7 cellular contexts compared by ENCODE assay signal in the genomic region with DNA sequence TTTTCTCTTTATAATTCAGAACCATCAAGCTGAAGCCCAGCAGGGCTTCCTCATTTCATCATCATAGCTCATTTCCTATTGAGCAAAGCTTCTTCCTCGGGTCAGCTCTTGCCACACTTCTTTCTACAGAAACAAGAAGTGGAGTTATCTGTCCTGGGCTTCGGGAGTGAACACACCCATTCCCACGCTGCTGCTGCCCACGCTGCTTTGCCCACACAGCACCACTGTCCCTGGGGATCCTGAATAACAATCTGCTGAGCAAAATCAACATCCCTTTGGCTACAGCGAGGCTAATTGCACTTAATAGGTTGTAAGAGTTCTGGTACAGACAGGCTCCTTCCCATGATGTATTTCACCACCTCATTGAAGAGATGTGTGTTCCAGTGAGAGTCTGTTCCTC. TPM values are rescaled to one million over a fixed set of nuclear protein-coding genes. Genes with fewer than 3 reads are reported as not detected.
DNase-seq lines count a peak whose midpoint lies in the region; ATAC-seq and TF ChIP-seq lines count a peak whose summit lies in the region.

No MANE protein-coding gene starts in this region.

- no peaks in the 10 kb centered on the region for H3K9me3 ChIP-seq in skeletal muscle satellite cell (replicated peaks; ENCODE audit: low read length)

- no peak for ATAC-seq in HG02571 (IDR thresholded peaks at IDR 0.05; ENCODE audit: unreplicated experiment)

- no peaks in the 10 kb centered on the region for H3K36me3 Mint-ChIP-seq in glutamatergic neuron (ENCODE audit: unreplicated experiment)

- peak; percentile 51 for DNase-seq in HPDE6-E6E7 (ENCODE audit: extremely low spot score)
- DNase-seq in SIG-M5 (lab: John Stamatoyannopoulos, UW) = peak; percentile 89
- no peak for DNase-seq in glutamatergic neuron
- no peak for DNase-seq in NCI-H526 treated with DMSO at 0.1 percent for 48 hours (lab: John Stamatoyannopoulos, UW)
- no peak for DNase-seq in HUDEP-2 (lab: John Stamatoyannopoulos, UW; ENCODE audit: unreplicated experiment in 76 of 76)

- peaks cover 4% of the 10 kb centered on the region for H3K27me3 ChIP-seq in skeletal muscle satellite cell (ENCODE audit: control insufficient read depth, insufficient read depth, low read length)

- H3K9me3 Mint-ChIP-seq in glutamatergic neuron (ENCODE audit: unreplicated experiment) = peaks cover 2% of the 10 kb centered on the region

- no peak overlapping the region for H3K4me3 Mint-ChIP-seq in glutamatergic neuron (ENCODE audit: unreplicated experiment)

- H3K9ac ChIP-seq in skeletal muscle satellite cell (ENCODE audit: low read depth, low read length) = peak overlapping the region; percentile 44

- peak overlapping the region; percentile 33 for H3K27ac Mint-ChIP-seq in glutamatergic neuron (ENCODE audit: unreplicated experiment)

- peaks cover 20% of the 10 kb centered on the region for H3K4me1 ChIP-seq in skeletal muscle satellite cell (ENCODE audit: control insufficient read depth, insufficient read depth, low read length)

- no peak overlapping the region for H3K4me3 ChIP-seq in skeletal muscle satellite cell (ENCODE audit: low read length)

- no peaks in the 10 kb centered on the region for H3K36me3 ChIP-seq in skeletal muscle satellite cell (ENCODE audit: insufficient read depth, low read length)

- H3K4me2 ChIP-seq in skeletal muscle satellite cell (ENCODE audit: low read length) = peak overlapping the region; percentile 60

- peaks cover 2% of the 10 kb centered on the region for H3K27me3 Mint-ChIP-seq in glutamatergic neuron (ENCODE audit: unreplicated experiment)

- peaks cover 9% of the 10 kb centered on the region for H3K4me1 Mint-ChIP-seq in glutamatergic neuron (ENCODE audit: low read depth, unreplicated experiment)

- no peak for TF ChIP-seq CTCF in glutamatergic neuron (IDR thresholded peaks at IDR 0.05; ENCODE audit: partially characterized antibody, unreplicated experiment)

RNA-seq across cellular contexts. Expression of a gene that starts 23.7 kb away (rescaled TPM):
- total RNA-seq in glutamatergic neuron (ENCODE audit: unreplicated experiment) = 3.3 TPM
- total RNA-seq in skeletal muscle satellite cell (2012; rRNA removed) = 2.3 and 2.8 TPM in 2 replicates

RNA-seq across cellular contexts. Expression of a gene that starts 23.8 kb away (rescaled TPM):
- 20.1 TPM for total RNA-seq in glutamatergic neuron (ENCODE audit: unreplicated experiment)
- total RNA-seq in skeletal muscle satellite cell (2012; rRNA removed) = 23.6 and 24.9 TPM in 2 replicates

RNA-seq across cellular contexts. Expression of a gene that starts 48.9 kb away (rescaled TPM):
- 0.42 TPM for total RNA-seq in glutamatergic neuron (ENCODE audit: unreplicated experiment)
- total RNA-seq in skeletal muscle satellite cell (2012; rRNA removed) = 1.5 and 2.8 TPM in 2 replicates

RNA-seq across cellular contexts. Expression of a gene that starts 51.3 kb away (rescaled TPM):
- 128 TPM for total RNA-seq in glutamatergic neuron (ENCODE audit: unreplicated experiment)
- total RNA-seq in skeletal muscle satellite cell (2012; rRNA removed) = 35.6 and 42.3 TPM in 2 replicates

Comparison
In these comparisons a context has a peak if more than half of its experiments do, and no peak if none do; other contexts are left out.
1. DNase-seq: peak in HPDE6-E6E7 (single experiment) and SIG-M5 (single experiment); none in glutamatergic neuron (single experiment), NCI-H526 treated with DMSO at 0.1 percent for 48 hours (single experiment) and HUDEP-2 (0 of 76).